In genomic region chr3:126983653-126984390, GRCh38 we compare ENCODE assay signal across 7 cellular contexts. TPM values are rescaled to one million over a fixed set of nuclear protein-coding genes. Genes with fewer than 3 reads are reported as not detected.
DNase-seq lines count a peak whose midpoint lies in the region; FAIRE-seq and TF ChIP-seq lines count a peak whose summit lies in the region.

No MANE protein-coding gene starts in this region.

- H3K79me2 ChIP-seq in Loucy (ENCODE audit: insufficient read depth, low read length), result peaks cover 10% of the 10 kb centered on the region; the same call in 1 of the 2 replicates

- H3F3A ChIP-seq in Loucy (ENCODE audit: low read depth), result no peaks in the 10 kb centered on the region

- H3K27ac ChIP-seq in prostate gland, result peak overlapping the region in 1 of 2 donors; percentile 26

- no peaks in the 10 kb centered on the region for H3K36me3 ChIP-seq in Loucy (ENCODE audit: insufficient read depth, low read length)
- H3K36me3 ChIP-seq in prostate gland, result no peaks in the 10 kb centered on the region

- WGBS in prostate gland, result under 1% methylated on average over 53 of the region's 61 CpGs

- H3K27me3 ChIP-seq in Loucy (ENCODE audit: insufficient read depth, low read length, poor library complexity, severe bottlenecking) (no peaks in the 10 kb centered on the region), prostate gland (replicated peaks; ENCODE audit: insufficient read depth) (no peaks in the 10 kb centered on the region)

- H3K4me3 ChIP-seq in Loucy (ENCODE audit: low read length, poor library complexity, severe bottlenecking), result peak overlapping the region; percentile 77
- peak overlapping the region; percentile 64 to 71 for H3K4me3 ChIP-seq in prostate gland

- H4K20me1 ChIP-seq in Loucy (ENCODE audit: insufficient read depth, low read length, poor library complexity, severe bottlenecking), result peaks cover 30% of the 10 kb centered on the region

- peaks cover 9% of the 10 kb centered on the region for H3K4me1 ChIP-seq in Loucy (ENCODE audit: insufficient read depth, low read length, poor library complexity, severe bottlenecking)
- H3K4me1 ChIP-seq in prostate gland (replicated peaks), result peaks cover 5% of the 10 kb centered on the region

- H3K9me2 ChIP-seq in Loucy (replicated peaks; ENCODE audit: low read depth, low read length), result no peaks in the 10 kb centered on the region

- TF ChIP-seq POLR2A in GM12891 (IDR thresholded peaks at IDR 0.05; ENCODE audit: low read depth, low read length), result no peak
- TF ChIP-seq POLR2A in prostate gland (IDR thresholded peaks at IDR 0.05), result no peak

- peak; percentile 60 for DNase-seq in GM12891 (ENCODE audit: insufficient read length, low spot score)
- DNase-seq in activated T-cell treated with anti-CD3 and anti-CD28 coated beads, Interleukin-2, amount 50 U/mL, for 48 hours, result peak; percentile 54 to 63
- DNase-seq in glomerular visceral epithelial cell (ENCODE audit: extremely low spot score), result peak; percentile 35
- no peak for DNase-seq in prostate gland (ENCODE audit: low spot score)
- no peak for DNase-seq in middle frontal gyrus (ENCODE audit: extremely low spot score, low spot score)
- no peak for DNase-seq in NCI-H524 treated with DMSO at 0.1 percent for 48 hours (lab: John Stamatoyannopoulos, UW)

- TF ChIP-seq CTCF in Loucy (conservative IDR thresholded peaks at IDR 0.05; ENCODE audit: low read length) (no peak), prostate gland (IDR thresholded peaks at IDR 0.05) (peak in 1 of 4 experiments; percentile 3)

- intact Hi-C loops in prostate gland (cut with DNase I), result loop anchor here (2.0 to 10.0 kb wide), 4 partner anchors 231 to 561 kb away; no protein-coding TSS in a partner anchor

- no peaks in the 10 kb centered on the region for H3K9me3 ChIP-seq in Loucy (ENCODE audit: insufficient read depth, low read depth, low read length)
- H3K9me3 ChIP-seq in prostate gland, result no peaks in the 10 kb centered on the region

- H3K4me2 ChIP-seq in Loucy (ENCODE audit: low read depth, low read length, poor library complexity, severe bottlenecking), result peak overlapping the region; percentile 87

- 0 out of 2 replicates have a peak overlapping the region, but pooled peaks have one; percentile 52 for H2AFZ ChIP-seq in Loucy (ENCODE audit: low read length)

- peak overlapping the region; percentile 66 for H3K9ac ChIP-seq in Loucy (ENCODE audit: low read depth, low read length, poor library complexity, severe bottlenecking)

- no peak for FAIRE-seq in GM12891 (lab: Jason Lieb, UNC)

TF ChIP-seq in GM12891, 5 proteins besides CTCF, POLR2A, EP300 and RAD21:
- no peak for TF ChIP-seq POLR2AphosphoS5 (IDR thresholded peaks at IDR 0.05; ENCODE audit: low read depth, low read length)
- TF ChIP-seq TAF1 (IDR thresholded peaks at IDR 0.05; ENCODE audit: low read depth, low read length), result no peak
- no peak for TF ChIP-seq SPI1 (IDR thresholded peaks at IDR 0.05; ENCODE audit: low read depth, low read length)
- no peak for TF ChIP-seq PAX5 (IDR thresholded peaks at IDR 0.05; ENCODE audit: insufficient read depth, low read length, severe bottlenecking)

RNA-seq across cellular contexts. Expression of gene PLXNA1, which starts 0.9 kb away (rescaled TPM):
- 3.7 TPM for polyA plus RNA-seq in GM12891 (2012; ENCODE audit: low read depth, missing spikeins)
- 10 to 100 TPM; 17.0 to 49.5 TPM for total RNA-seq in prostate gland

Comparison
In these comparisons a context has a peak if more than half of its experiments do, and no peak if none do; other contexts are left out.
1. DNase-seq: peak in GM12891 (single experiment), activated T-cell treated with anti-CD3 and anti-CD28 coated beads, Interleukin-2, amount 50 U/mL, for 48 hours (2 of 2) and glomerular visceral epithelial cell (single experiment); none in prostate gland (single experiment), middle frontal gyrus (single experiment) and NCI-H524 treated with DMSO at 0.1 percent for 48 hours (single experiment).